Comparison of ENCODE assay signal across 8 cellular contexts in the genomic region with DNA sequence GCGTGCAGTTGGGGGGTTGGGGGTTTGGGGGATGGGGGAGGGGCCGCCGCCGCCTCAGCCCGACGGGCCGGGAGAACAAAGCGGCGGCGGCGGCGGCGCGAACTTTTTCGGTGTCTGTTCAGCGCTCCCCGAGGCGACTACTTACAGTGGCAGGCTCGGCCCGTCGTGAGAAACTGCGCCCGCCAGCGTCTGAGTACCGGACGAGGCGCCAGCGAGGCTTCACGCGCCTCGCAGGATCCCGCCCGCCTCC. TPM values are rescaled to one million over a fixed set of nuclear protein-coding genes. Genes with fewer than 3 reads are reported as not detected.
A peak's percentile ranks its signal among the peaks of the same experiment; 100 is the strongest.
DNase-seq lines count a peak whose midpoint lies in the region; ATAC-seq and TF ChIP-seq lines count a peak whose summit lies in the region.

No MANE protein-coding gene starts in this region.

- peaks cover 28% of the 10 kb centered on the region for H3K4me1 Mint-ChIP-seq in T-helper 1 cell treated with Interleukin-12 subunit alpha and Interleukin-12 subunit beta and Interleukin-4 antibody, amounts not matched to agents 30 μg/mL and 1 μg/mL, for 36 hours (ENCODE audit: low read depth)

- H3K9me3 ChIP-seq in osteoblast (ENCODE audit: low read depth, low read length), result no peaks in the 10 kb centered on the region

- peaks cover 11% of the 10 kb centered on the region for H4K20me1 ChIP-seq in osteoblast (ENCODE audit: insufficient read depth, low read length)

- H3K4me3 Mint-ChIP-seq in T-helper 1 cell treated with Interleukin-12 subunit alpha and Interleukin-12 subunit beta and Interleukin-4 antibody, amounts not matched to agents 30 μg/mL and 1 μg/mL, for 36 hours, result peak overlapping the region; percentile 46

- H3K36me3 ChIP-seq in osteoblast (ENCODE audit: insufficient read depth, low read length), result no peaks in the 10 kb centered on the region

- no peaks in the 10 kb centered on the region for H3K27me3 ChIP-seq in osteoblast (ENCODE audit: insufficient read depth, low read length)

- H3K27me3 Mint-ChIP-seq in T-helper 1 cell treated with Interleukin-12 subunit alpha and Interleukin-12 subunit beta and Interleukin-4 antibody, amounts not matched to agents 30 μg/mL and 1 μg/mL, for 36 hours (ENCODE audit: low read depth), result peaks cover 62% of the 10 kb centered on the region

- peak overlapping the region; percentile 94 for H3K4me3 ChIP-seq in osteoblast (ENCODE audit: insufficient read depth, low read length)

- no peaks in the 10 kb centered on the region for H3K9me3 Mint-ChIP-seq in T-helper 1 cell treated with Interleukin-12 subunit alpha and Interleukin-12 subunit beta and Interleukin-4 antibody, amounts not matched to agents 30 μg/mL and 1 μg/mL, for 36 hours

- TF ChIP-seq CTCF in 22Rv1 (IDR thresholded peaks at IDR 0.05) (peak; percentile 12), osteoblast (IDR thresholded peaks at IDR 0.05; ENCODE audit: extremely low read depth, low read depth, low read length) (no peak)

- H3K36me3 Mint-ChIP-seq in T-helper 1 cell treated with Interleukin-12 subunit alpha and Interleukin-12 subunit beta and Interleukin-4 antibody, amounts not matched to agents 30 μg/mL and 1 μg/mL, for 36 hours (ENCODE audit: low read depth), result peaks cover 9% of the 10 kb centered on the region

- no peak overlapping the region for H2AFZ ChIP-seq in osteoblast (ENCODE audit: low read length)

- peaks cover 9% of the 10 kb centered on the region for H3K4me1 ChIP-seq in osteoblast (ENCODE audit: insufficient read depth, low read length)

- H3K27ac ChIP-seq in 22Rv1, result peak overlapping the region; percentile 10
- H3K27ac ChIP-seq in osteoblast (ENCODE audit: low read depth, low read length), result peak overlapping the region; percentile 63

- H3K27ac Mint-ChIP-seq in T-helper 1 cell treated with Interleukin-12 subunit alpha and Interleukin-12 subunit beta and Interleukin-4 antibody, amounts not matched to agents 30 μg/mL and 1 μg/mL, for 36 hours, result no peak overlapping the region

- ATAC-seq in GM21360 (IDR thresholded peaks at IDR 0.05; ENCODE audit: unreplicated experiment), result peak; percentile 50
- ATAC-seq in GM18907 (IDR thresholded peaks at IDR 0.05; ENCODE audit: unreplicated experiment), result no peak

- DNase-seq in fibroblast of peridontal ligament (ENCODE audit: extremely low read depth) (peak; percentile 71), osteoblast (ENCODE audit: insufficient read length, low spot score, missing footprints) (no peak), NCI-H748 (lab: John Stamatoyannopoulos, UW; ENCODE audit: unreplicated experiment) (no peak), NCI-H510A treated with DMSO at 0.1 percent for 48 hours (lab: John Stamatoyannopoulos, UW) (no peak)

- no peak overlapping the region for H3K4me2 ChIP-seq in osteoblast (ENCODE audit: insufficient read depth, low read length)

- peaks cover 48% of the 10 kb centered on the region for H3K79me2 ChIP-seq in osteoblast (ENCODE audit: insufficient read depth, low read length)

RNA-seq across cellular contexts. Expression of a gene that starts 0.2 kb away (rescaled TPM):
- 62.5 and 68.0 TPM in 2 replicates for total RNA-seq in osteoblast

RNA-seq across cellular contexts. Expression of a gene that starts 20.0 kb away (rescaled TPM):
- total RNA-seq in osteoblast, result 25.0 and 25.7 TPM in 2 replicates
